ENCODE assay signal across 1 cellular context in genomic region chr3:116045251-116045770, GRCh38.
TF ChIP-seq lines count a peak whose summit lies in the region.

No MANE protein-coding gene starts in this region.

TF ChIP-seq in K562, 482 proteins besides CTCF, POLR2A, EP300 and RAD21 (continued from another document):
- TF ChIP-seq, protein P1, sequence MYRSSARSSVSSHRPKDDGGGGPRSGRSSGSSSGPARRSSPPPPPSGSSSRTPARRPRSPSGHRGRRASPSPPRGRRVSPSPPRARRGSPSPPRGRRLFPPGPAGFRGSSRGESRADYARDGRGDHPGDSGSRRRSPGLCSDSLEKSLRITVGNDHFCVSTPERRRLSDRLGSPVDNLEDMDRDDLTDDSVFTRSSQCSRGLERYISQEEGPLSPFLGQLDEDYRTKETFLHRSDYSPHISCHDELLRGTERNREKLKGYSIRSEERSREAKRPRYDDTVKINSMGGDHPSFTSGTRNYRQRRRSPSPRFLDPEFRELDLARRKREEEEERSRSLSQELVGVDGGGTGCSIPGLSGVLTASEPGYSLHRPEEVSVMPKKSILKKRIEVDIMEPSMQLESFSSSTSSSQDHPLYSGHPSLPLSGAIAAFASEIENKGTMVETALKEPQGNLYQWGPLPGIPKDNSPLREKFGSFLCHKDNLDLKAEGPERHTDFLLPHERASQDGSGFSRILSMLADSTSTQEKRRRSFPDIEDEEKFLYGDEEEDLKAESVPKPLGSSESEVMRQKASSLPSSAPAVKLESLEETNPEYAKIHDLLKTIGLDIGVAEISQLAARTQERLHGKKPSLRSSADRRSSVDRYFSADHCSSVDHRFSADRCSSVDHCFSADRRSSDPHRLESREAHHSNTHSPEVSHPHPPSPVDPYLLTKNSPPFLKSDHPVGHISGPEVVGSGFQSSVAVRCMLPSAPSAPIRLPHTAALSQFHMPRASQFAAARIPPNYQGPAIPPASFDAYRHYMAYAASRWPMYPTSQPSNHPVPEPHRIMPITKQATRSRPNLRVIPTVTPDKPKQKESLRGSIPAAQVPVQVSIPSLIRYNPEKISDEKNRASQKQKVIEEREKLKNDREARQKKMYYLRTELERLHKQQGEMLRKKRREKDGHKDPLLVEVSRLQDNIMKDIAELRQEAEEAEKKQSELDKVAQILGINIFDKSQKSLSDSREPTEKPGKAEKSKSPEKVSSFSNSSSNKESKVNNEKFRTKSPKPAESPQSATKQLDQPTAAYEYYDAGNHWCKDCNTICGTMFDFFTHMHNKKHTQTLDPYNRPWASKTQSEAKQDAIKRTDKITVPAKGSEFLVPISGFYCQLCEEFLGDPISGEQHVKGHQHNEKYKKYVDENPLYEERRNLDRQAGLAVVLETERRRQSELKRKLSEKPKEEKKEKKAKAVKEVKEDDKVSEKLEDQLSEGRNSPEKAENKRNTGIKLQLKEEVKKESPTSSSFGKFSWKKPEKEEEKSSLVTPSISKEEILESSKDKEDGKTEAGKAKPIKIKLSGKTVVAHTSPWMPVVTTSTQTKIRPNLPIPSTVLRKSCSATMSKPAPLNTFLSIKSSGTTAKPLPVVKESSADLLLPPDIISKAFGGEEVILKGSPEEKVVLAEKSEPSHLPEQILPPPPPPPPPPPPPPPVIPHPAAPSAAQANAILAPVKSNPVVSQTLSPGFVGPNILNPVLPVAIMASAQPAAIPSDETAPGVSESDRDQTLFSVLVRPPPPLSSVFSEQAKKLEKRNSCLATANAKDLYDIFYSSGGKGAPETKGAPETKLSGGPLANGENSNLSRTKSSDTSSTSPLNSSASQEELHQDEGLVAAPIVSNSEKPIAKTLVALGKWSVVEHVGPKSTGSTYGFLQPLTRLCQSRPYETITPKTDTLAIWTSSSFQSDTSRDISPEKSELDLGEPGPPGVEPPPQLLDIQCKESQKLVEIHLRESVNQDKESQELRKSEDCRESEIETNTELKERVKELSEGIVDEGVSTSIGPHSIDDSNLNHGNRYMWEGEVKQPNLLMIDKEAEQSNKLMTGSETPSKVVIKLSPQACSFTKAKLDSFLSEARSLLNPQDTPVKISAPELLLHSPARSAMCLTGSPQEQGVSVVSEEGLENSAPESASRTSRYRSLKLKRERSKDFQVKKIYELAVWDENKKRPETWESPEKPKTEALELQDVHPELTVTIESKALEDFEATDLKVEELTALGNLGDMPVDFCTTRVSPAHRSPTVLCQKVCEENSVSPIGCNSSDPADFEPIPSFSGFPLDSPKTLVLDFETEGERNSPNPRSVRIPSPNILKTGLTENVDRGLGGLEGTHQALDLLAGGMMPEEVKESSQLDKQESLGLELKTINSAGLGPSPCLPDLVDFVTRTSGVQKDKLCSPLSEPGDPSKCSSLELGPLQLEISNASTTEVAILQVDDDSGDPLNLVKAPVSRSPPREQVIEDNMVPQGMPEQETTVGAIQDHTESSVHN (IDR thresholded peaks at IDR 0.05; ENCODE audit: borderline replicate concordance in 1 of 2, low read depth in 1 of 2) = no peak
- TF ChIP-seq SMARCE1 (IDR thresholded peaks at IDR 0.05) (0 out of 2 replicates have a peak, but pooled peaks have one; percentile 28), ADNP (tag; IDR thresholded peaks at IDR 0.05) (0 out of 2 replicates have a peak, but pooled peaks have one; percentile 18), BCOR (IDR thresholded peaks at IDR 0.05) (0 out of 2 replicates have a peak, but pooled peaks have one; percentile 33), FOXK2 (conservative IDR thresholded peaks at IDR 0.05 in 1 of 2, IDR thresholded peaks at IDR 0.05 in 1 of 2; ENCODE audit: low read depth in 2 of 2) (no peak), ZNF384 (IDR thresholded peaks at IDR 0.05; ENCODE audit: low read depth, low read length) (peak; percentile 92), HDAC3 (IDR thresholded peaks at IDR 0.05; ENCODE audit: borderline replicate concordance, partially characterized antibody) (no peak), L3MBTL2 (IDR thresholded peaks at IDR 0.05) (no peak), HMG20B (CRISPR knock-in tag; IDR thresholded peaks at IDR 0.05) (no peak), MAFF (IDR thresholded peaks at IDR 0.05; ENCODE audit: low read length) (peak; percentile 75), ZNF507 (tag; conservative IDR thresholded peaks at IDR 0.05) (no peak), FOXP1 (CRISPR knock-in tag; IDR thresholded peaks at IDR 0.05) (no peak), NCOR1 (IDR thresholded peaks at IDR 0.05) (0 out of 2 replicates have a peak, but pooled peaks have one; percentile 24), LEF1 (IDR thresholded peaks at IDR 0.05) (no peak), NFE2 (IDR thresholded peaks at IDR 0.05; ENCODE audit: low read depth) (0 out of 2 replicates have a peak, but pooled peaks have one; percentile 19), RBM25 (IDR thresholded peaks at IDR 0.05; ENCODE audit: low read depth, low read length, severe bottlenecking) (peak; percentile 32), MEF2A (IDR thresholded peaks at IDR 0.05; ENCODE audit: control insufficient read depth, low read depth, low read length) (peak; percentile 81; the same call in 1 of the 2 replicates), TAF7 (tag; IDR thresholded peaks at IDR 0.05) (no peak), CBFA2T2 (conservative IDR thresholded peaks at IDR 0.05) (peak; percentile 21; the same call in 1 of the 2 replicates), MAFG (tag; conservative IDR thresholded peaks at IDR 0.05) (peak; percentile 78), ZNF766 (CRISPR knock-in tag; conservative IDR thresholded peaks at IDR 0.05) (peak; percentile 96), TAL1 (IDR thresholded peaks at IDR 0.05) (0 out of 2 replicates have a peak, but pooled peaks have one; percentile 32), RAD51 (IDR thresholded peaks at IDR 0.05; ENCODE audit: borderline replicate concordance, low read depth) (no peak), NR3C1 (CRISPR knock-in tag; IDR thresholded peaks at IDR 0.05) (no peak), ZNF263 (CRISPR knock-in tag; IDR thresholded peaks at IDR 0.05; ENCODE audit: borderline replicate concordance) (no peak), ZNF316 (IDR thresholded peaks at IDR 0.05) (peak; percentile 97), ARID1B (IDR thresholded peaks at IDR 0.05) (peak; percentile 76), ZNF436 (CRISPR knock-in tag; IDR thresholded peaks at IDR 0.05) (no peak), HMG20A (CRISPR knock-in tag; conservative IDR thresholded peaks at IDR 0.05) (no peak), MAFK (IDR thresholded peaks at IDR 0.05; ENCODE audit: low read length) (peak; percentile 59; the same call in 1 of the 2 replicates)
- TF ChIP-seq, protein P2, sequence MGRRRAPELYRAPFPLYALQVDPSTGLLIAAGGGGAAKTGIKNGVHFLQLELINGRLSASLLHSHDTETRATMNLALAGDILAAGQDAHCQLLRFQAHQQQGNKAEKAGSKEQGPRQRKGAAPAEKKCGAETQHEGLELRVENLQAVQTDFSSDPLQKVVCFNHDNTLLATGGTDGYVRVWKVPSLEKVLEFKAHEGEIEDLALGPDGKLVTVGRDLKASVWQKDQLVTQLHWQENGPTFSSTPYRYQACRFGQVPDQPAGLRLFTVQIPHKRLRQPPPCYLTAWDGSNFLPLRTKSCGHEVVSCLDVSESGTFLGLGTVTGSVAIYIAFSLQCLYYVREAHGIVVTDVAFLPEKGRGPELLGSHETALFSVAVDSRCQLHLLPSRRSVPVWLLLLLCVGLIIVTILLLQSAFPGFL (CRISPR knock-in tag; IDR thresholded peaks at IDR 0.05) = no peak
- TF ChIP-seq, protein P3, sequence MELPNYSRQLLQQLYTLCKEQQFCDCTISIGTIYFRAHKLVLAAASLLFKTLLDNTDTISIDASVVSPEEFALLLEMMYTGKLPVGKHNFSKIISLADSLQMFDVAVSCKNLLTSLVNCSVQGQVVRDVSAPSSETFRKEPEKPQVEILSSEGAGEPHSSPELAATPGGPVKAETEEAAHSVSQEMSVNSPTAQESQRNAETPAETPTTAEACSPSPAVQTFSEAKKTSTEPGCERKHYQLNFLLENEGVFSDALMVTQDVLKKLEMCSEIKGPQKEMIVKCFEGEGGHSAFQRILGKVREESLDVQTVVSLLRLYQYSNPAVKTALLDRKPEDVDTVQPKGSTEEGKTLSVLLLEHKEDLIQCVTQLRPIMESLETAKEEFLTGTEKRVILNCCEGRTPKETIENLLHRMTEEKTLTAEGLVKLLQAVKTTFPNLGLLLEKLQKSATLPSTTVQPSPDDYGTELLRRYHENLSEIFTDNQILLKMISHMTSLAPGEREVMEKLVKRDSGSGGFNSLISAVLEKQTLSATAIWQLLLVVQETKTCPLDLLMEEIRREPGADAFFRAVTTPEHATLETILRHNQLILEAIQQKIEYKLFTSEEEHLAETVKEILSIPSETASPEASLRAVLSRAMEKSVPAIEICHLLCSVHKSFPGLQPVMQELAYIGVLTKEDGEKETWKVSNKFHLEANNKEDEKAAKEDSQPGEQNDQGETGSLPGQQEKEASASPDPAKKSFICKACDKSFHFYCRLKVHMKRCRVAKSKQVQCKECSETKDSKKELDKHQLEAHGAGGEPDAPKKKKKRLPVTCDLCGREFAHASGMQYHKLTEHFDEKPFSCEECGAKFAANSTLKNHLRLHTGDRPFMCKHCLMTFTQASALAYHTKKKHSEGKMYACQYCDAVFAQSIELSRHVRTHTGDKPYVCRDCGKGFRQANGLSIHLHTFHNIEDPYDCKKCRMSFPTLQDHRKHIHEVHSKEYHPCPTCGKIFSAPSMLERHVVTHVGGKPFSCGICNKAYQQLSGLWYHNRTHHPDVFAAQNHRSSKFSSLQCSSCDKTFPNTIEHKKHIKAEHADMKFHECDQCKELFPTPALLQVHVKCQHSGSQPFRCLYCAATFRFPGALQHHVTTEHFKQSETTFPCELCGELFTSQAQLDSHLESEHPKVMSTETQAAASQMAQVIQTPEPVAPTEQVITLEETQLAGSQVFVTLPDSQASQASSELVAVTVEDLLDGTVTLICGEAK (IDR thresholded peaks at IDR 0.05) = no peak
- TF ChIP-seq, protein P3 (CRISPR knock-in tag; IDR thresholded peaks at IDR 0.05) = no peak
- TF ChIP-seq, protein P4, sequence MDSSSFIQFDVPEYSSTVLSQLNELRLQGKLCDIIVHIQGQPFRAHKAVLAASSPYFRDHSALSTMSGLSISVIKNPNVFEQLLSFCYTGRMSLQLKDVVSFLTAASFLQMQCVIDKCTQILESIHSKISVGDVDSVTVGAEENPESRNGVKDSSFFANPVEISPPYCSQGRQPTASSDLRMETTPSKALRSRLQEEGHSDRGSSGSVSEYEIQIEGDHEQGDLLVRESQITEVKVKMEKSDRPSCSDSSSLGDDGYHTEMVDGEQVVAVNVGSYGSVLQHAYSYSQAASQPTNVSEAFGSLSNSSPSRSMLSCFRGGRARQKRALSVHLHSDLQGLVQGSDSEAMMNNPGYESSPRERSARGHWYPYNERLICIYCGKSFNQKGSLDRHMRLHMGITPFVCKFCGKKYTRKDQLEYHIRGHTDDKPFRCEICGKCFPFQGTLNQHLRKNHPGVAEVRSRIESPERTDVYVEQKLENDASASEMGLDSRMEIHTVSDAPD (CRISPR knock-in tag; IDR thresholded peaks at IDR 0.05) = no peak
